In genomic region chr22:22189796-22190195, GRCh38 we compare ENCODE assay signal across 20 cellular contexts. TPM values are rescaled to one million over a fixed set of nuclear protein-coding genes. Genes with fewer than 3 reads are reported as not detected.
"Had no signal": no experiment of that assay in that cellular context is flagged by ENCODE, and none has a peak within 500 bp of the region (broad histone marks: within the 10 kb centered on the region; RNA-seq: fewer than 3 reads in every experiment).

No MANE protein-coding gene starts in this region.

RNA-seq across cellular contexts. Expression of gene VPREB1, which starts 54.8 kb away (rescaled TPM):
- total RNA-seq: activated naive CD4-positive, alpha-beta T cell treated with anti-CD3 and anti-CD28 coated beads for 36 hours; activated naive CD4-positive, alpha-beta T cell treated with anti-CD3 and anti-CD28 coated beads, Interleukin-2, amount 50 U/mL, for 72 hours; activated naive CD8-positive, alpha-beta T cell treated with anti-CD3 and anti-CD28 coated beads for 36 hours; activated naive CD8-positive, alpha-beta T cell treated with anti-CD3 and anti-CD28 coated beads, Interleukin-2, amount 10 ng/mL, durations not matched to agents 7 days and 5 days; activated T-cell treated with anti-CD3 and anti-CD28 coated beads, Interleukin-2, amount 50 U/mL, for 4 hours; activated T-cell treated with anti-CD3 and anti-CD28 coated beads, Interleukin-2, amount 50 U/mL, for 72 hours; activated T-helper 1 cell treated with anti-CD3 and anti-CD28 coated beads, Interleukin-12 subunit alpha, Interleukin-12 subunit beta, Interleukin-2, Interleukin-4 antibody, amounts not matched to agents 30 ng/mL and 10 ng/mL and 1 ng/mL, durations not matched to agents 14 hours and 24 hours and 36 hours; activated T-helper 17 cell treated with anti-CD3 and anti-CD28 coated beads, Interleukin-2, amount 50 U/mL, for 72 hours; activated T-helper 2 cell treated with anti-CD3 and anti-CD28 coated beads, Interferon-gamma antibody, Interleukin-2, Interleukin-4, amounts not matched to agents 10 μg/mL and 5 μg/mL and 100 μg/mL, durations not matched to agents 14 hours and 24 hours and 36 hours; adrenal gland; aorta; ascending aorta; astrocyte; body of pancreas; breast epithelium; bronchial epithelial cell; cardiac muscle cell; cardiac septum; cerebellum; chondrocyte had no signal
- polyA plus RNA-seq: adrenal gland, aorta, cardiac muscle cell had no signal
